32 cellular contexts compared by ENCODE assay signal in genomic region chrX:40237745-40238178, GRCh38.
DNase-seq lines count a peak whose midpoint lies in the region; ATAC-seq, FAIRE-seq and TF ChIP-seq lines count a peak whose summit lies in the region.
"Had no signal": no experiment of that assay in that cellular context is flagged by ENCODE, and none has a peak within 500 bp of the region (broad histone marks: within the 10 kb centered on the region; RNA-seq: fewer than 3 reads in every experiment).

No MANE protein-coding gene starts in this region.

- no peaks in the 10 kb centered on the region for H3K79me2 ChIP-seq in K562 (ENCODE audit: control insufficient read depth, insufficient read depth, low read length)

- no peak overlapping the region for H2AFZ ChIP-seq in K562 (ENCODE audit: low read depth, low read length)

- H3K9ac ChIP-seq in K562 (ENCODE audit: insufficient read depth in 1 of 2, low read depth in 2 of 2, low read length in 2 of 2) = peak overlapping the region in 1 of 2 experiments; percentile 72; a peak in 1 of 4 replicates

- H3K4me3 Mint-ChIP-seq in activated CD4-positive, alpha-beta T cell treated with anti-CD3 and anti-CD28 coated beads for 36 hours = no peak overlapping the region
- H3K4me3 Mint-ChIP-seq: activated B cell treated with CpG ODN at 0.5 μM for 24 hours; CD8-positive, alpha-beta T cell; stimulated activated naive CD8-positive, alpha-beta T cell treated with anti-CD3 and anti-CD28 coated beads, Interleukin-15, amount 100 ng/mL, for 72 hours; T-helper 2 cell treated with Interferon-gamma antibody and Interleukin-4, amounts not matched to agents 5 μg/mL and 100 μg/mL, for 36 hours had no signal

- H3K4me2 ChIP-seq in K562 (ENCODE audit: insufficient read depth, low read length) = no peak overlapping the region

- FAIRE-seq in K562 (lab: Jason Lieb, UNC) = no peak
- FAIRE-seq: endothelial cell of umbilical vein, HTR-8/SVneo, kidney had no signal

- H3K36me3 ChIP-seq in K562 (ENCODE audit: control insufficient read depth, insufficient read depth, low read length) (no peaks in the 10 kb centered on the region), testis (ENCODE audit: low read depth, missing control alignments) (no peaks in the 10 kb centered on the region)
- H3K36me3 ChIP-seq: cardiac muscle cell, lower lobe of right lung, neutrophil, tibial nerve had no signal

- H3K27ac Mint-ChIP-seq in activated CD4-positive, alpha-beta T cell treated with anti-CD3 and anti-CD28 coated beads for 36 hours = no peak overlapping the region
- H3K27ac Mint-ChIP-seq: activated B cell treated with CpG ODN at 0.5 μM for 24 hours; activated naive CD4-positive, alpha-beta T cell treated with anti-CD3 and anti-CD28 coated beads, Interleukin-2, amount 50 U/mL, for 72 hours; activated T-helper 2 cell treated with anti-CD3 and anti-CD28 coated beads, Interferon-gamma antibody, Interleukin-2, Interleukin-4, amounts not matched to agents 10 μg/mL and 5 μg/mL and 100 μg/mL, durations not matched to agents 14 hours and 24 hours and 36 hours; CD8-positive, alpha-beta T cell; progenitor cell of endocrine pancreas; stimulated activated naive CD8-positive, alpha-beta T cell treated with anti-CD3 and anti-CD28 coated beads, Interleukin-15, amount 100 ng/mL, for 72 hours; T-helper 2 cell treated with Interferon-gamma antibody and Interleukin-4, amounts not matched to agents 5 μg/mL and 100 μg/mL, for 36 hours had no signal

- WGBS in K562 (ENCODE audit: insufficient coverage, low coverage, missing lambda C conversion rate) = 55% methylated on average over 14 of the region's 14 CpGs
- WGBS in testis, 2 donors = 21 to 55% methylated on average over 13 to 14 of the region's 14 CpGs

- CTCF ChIA-PET in K562 (lab: Yijun Ruan, JAX; ENCODE audit: low intra/inter-chr PET ratio) = no interaction called here
- CTCF ChIA-PET in activated CD4-positive, alpha-beta T cell treated with anti-CD3 and anti-CD28 coated beads for 36 hours (lab: Charles Lee) = no interaction called here

- BruUV-seq in K562 (replicated peaks; lab: Mats Ljungman, UMichigan) = no TSS peak

- DNase-seq in NCI-H1417 (lab: John Stamatoyannopoulos, UW) (peak in 2 of 3 experiments; percentile 34 to 68), NCI-H1417 treated with DMSO at 0.1 percent for 48 hours (lab: John Stamatoyannopoulos, UW) (no peak), NCI-H345 treated with DMSO at 0.1 percent for 48 hours (lab: John Stamatoyannopoulos, UW; ENCODE audit: unreplicated experiment) (peak; percentile 38), K562 (ENCODE audit: extremely low read depth in 1 of 4, low spot score in 3 of 4) (no peak), testis (peak; percentile 15), cerebellar nuclear complex (lab: John Stamatoyannopoulos, UW) (no peak)
- DNase-seq in central memory CD4-positive, alpha-beta T cell = no peak
- no peak for DNase-seq in activated CD4-positive, alpha-beta T cell treated with anti-CD3 and anti-CD28 coated beads for 36 hours
- DNase-seq: 8988T; activated B cell treated with CpG ODN at 0.5 μM for 24 hours; activated CD4-positive, alpha-beta T cell treated with anti-CD3 and anti-CD28 coated beads, Interleukin-2, amount 50 U/mL, for 48 hours; activated CD8-positive, alpha-beta memory T cell treated with anti-CD3 and anti-CD28 coated beads, Interleukin-2, amount 50 U/mL, for 4 hours; anterior cingulate cortex; CD8-positive, alpha-beta T cell; dermis blood vessel endothelial cell; DMS 273 treated with DMSO at 0.1 percent for 48 hours; kidney; lower lobe of right lung; NCI-H524 treated with DMSO at 0.1 percent for 48 hours; stimulated activated CD4-positive, alpha-beta T cell treated with anti-CD3 and anti-CD28 coated beads, Interleukin-15, amount 100 ng/mL, for 24 hours; stimulated activated naive CD8-positive, alpha-beta T cell treated with anti-CD3 and anti-CD28 coated beads, Interleukin-15, amount 100 ng/mL, for 72 hours had no signal

- TF ChIP-seq POLR2A in K562 (conservative IDR thresholded peaks at IDR 0.05) (no peak), testis (IDR thresholded peaks at IDR 0.05) (no peak)

- no peaks in the 10 kb centered on the region for H3K4me1 Mint-ChIP-seq in activated CD4-positive, alpha-beta T cell treated with anti-CD3 and anti-CD28 coated beads for 36 hours

- H3K4me3 ChIP-seq in K562 (no peak overlapping the region), testis (no peak overlapping the region)
- H3K4me3 ChIP-seq: cardiac muscle cell, lower lobe of right lung, tibial nerve had no signal

- TF ChIP-seq RAD21 in K562 (CRISPR knock-in tag; conservative IDR thresholded peaks at IDR 0.05 in 1 of 2, IDR thresholded peaks at IDR 0.05 in 1 of 2) = no peak

- TF ChIP-seq CTCF in K562 (IDR thresholded peaks at IDR 0.05 in 2 of 3, conservative IDR thresholded peaks at IDR 0.05 in 1 of 3; ENCODE audit: insufficient read depth in 2 of 3, low read depth in 1 of 3, low read length in 3 of 3) = no peak
- TF ChIP-seq CTCF in testis (IDR thresholded peaks at IDR 0.05) = no peak

- H3K4me1 ChIP-seq in K562 (replicated peaks in 1 of 2; ENCODE audit: control insufficient read depth in 2 of 2, insufficient read depth in 2 of 2, low read length in 2 of 2) (peaks cover 7 to 19% of the 10 kb centered on the region in 2 experiments; a peak in 4 of 5 replicates), testis (no peaks in the 10 kb centered on the region)
- H3K4me1 ChIP-seq: lower lobe of right lung, tibial nerve had no signal

- H3K36me3 Mint-ChIP-seq in activated CD4-positive, alpha-beta T cell treated with anti-CD3 and anti-CD28 coated beads for 36 hours (ENCODE audit: low read depth) = no peaks in the 10 kb centered on the region
- H3K36me3 Mint-ChIP-seq: activated naive CD4-positive, alpha-beta T cell treated with anti-CD3 and anti-CD28 coated beads, Interleukin-2, amount 50 U/mL, for 72 hours; CD8-positive, alpha-beta T cell had no signal

- TF ChIP-seq EP300 in K562 (IDR thresholded peaks at IDR 0.05; ENCODE audit: low read length) = no peak

- POLR2A ChIA-PET in K562 (lab: Yijun Ruan, JAX) = interaction anchor here (0.6 to 0.9 kb wide), 2 partner anchors 70 to 147 kb away, joined by 3 read pairs; no protein-coding TSS in a partner anchor
- POLR2A ChIA-PET in activated CD4-positive, alpha-beta T cell treated with anti-CD3 and anti-CD28 coated beads for 36 hours (lab: Charles Lee) = no interaction called here

- no peaks in the 10 kb centered on the region for H3K9me1 ChIP-seq in K562 (ENCODE audit: control insufficient read depth, insufficient read depth, low read length)

- H3K27me3 ChIP-seq in K562 (ENCODE audit: control insufficient read depth in 2 of 2, insufficient read depth in 2 of 2, low read length in 2 of 2) = no peaks in the 10 kb centered on the region
- H3K27me3 ChIP-seq in testis = no peaks in the 10 kb centered on the region
- H3K27me3 ChIP-seq: cardiac muscle cell, neutrophil, tibial nerve had no signal

- in situ Hi-C loops in K562 (cut with MboI) = no loop called here

- intact Hi-C loops in K562 (cut with micrococcal nuclease) = no loop called here
- intact Hi-C loops in testis (cut with DNase I; ENCODE audit: low total_unique reads) = no loop called here
- intact Hi-C loops in activated CD4-positive, alpha-beta T cell treated with anti-CD3 and anti-CD28 coated beads for 36 hours (cut with DNase I, micrococcal nuclease) = no loop called here

- peaks cover 3% of the 10 kb centered on the region for H3K27me3 Mint-ChIP-seq in activated CD4-positive, alpha-beta T cell treated with anti-CD3 and anti-CD28 coated beads for 36 hours
- H3K27me3 Mint-ChIP-seq: activated B cell treated with CpG ODN at 0.5 μM for 24 hours; progenitor cell of endocrine pancreas; stimulated activated naive CD8-positive, alpha-beta T cell treated with anti-CD3 and anti-CD28 coated beads, Interleukin-15, amount 100 ng/mL, for 72 hours had no signal

- no peak for ATAC-seq in K562
- ATAC-seq in activated CD4-positive, alpha-beta T cell treated with anti-CD3 and anti-CD28 coated beads for 36 hours = no peak
- ATAC-seq: activated naive CD4-positive, alpha-beta T cell treated with anti-CD3 and anti-CD28 coated beads, Interleukin-2, amount 50 U/mL, for 72 hours; CD8-positive, alpha-beta T cell; lower lobe of right lung; sciatic nerve; SK-N-SH treated with all-trans-retinoic acid at 6 μM for 48 hours; stimulated activated naive CD8-positive, alpha-beta T cell treated with anti-CD3 and anti-CD28 coated beads, Interleukin-15, amount 100 ng/mL, for 72 hours had no signal

- H4K20me1 ChIP-seq in K562 (replicated peaks; ENCODE audit: control insufficient read depth, insufficient read depth, low read length) = no peaks in the 10 kb centered on the region

- no peaks in the 10 kb centered on the region for H3K9me3 ChIP-seq in K562 (replicated peaks; ENCODE audit: control insufficient read depth, insufficient read depth, low read depth, low read length)
- no peaks in the 10 kb centered on the region for H3K9me3 ChIP-seq in testis
- H3K9me3 ChIP-seq: lower lobe of right lung, neutrophil, tibial nerve had no signal

- H3K9me3 Mint-ChIP-seq in activated CD4-positive, alpha-beta T cell treated with anti-CD3 and anti-CD28 coated beads for 36 hours (ENCODE audit: low read depth) = no peaks in the 10 kb centered on the region
- H3K9me3 Mint-ChIP-seq: activated B cell treated with CpG ODN at 0.5 μM for 24 hours; activated naive CD4-positive, alpha-beta T cell treated with anti-CD3 and anti-CD28 coated beads, Interleukin-2, amount 50 U/mL, for 72 hours; activated T-helper 2 cell treated with anti-CD3 and anti-CD28 coated beads, Interferon-gamma antibody, Interleukin-2, Interleukin-4, amounts not matched to agents 10 μg/mL and 5 μg/mL and 100 μg/mL, durations not matched to agents 14 hours and 24 hours and 36 hours; CD8-positive, alpha-beta T cell; stimulated activated naive CD8-positive, alpha-beta T cell treated with anti-CD3 and anti-CD28 coated beads, Interleukin-15, amount 100 ng/mL, for 72 hours; T-helper 2 cell treated with Interferon-gamma antibody and Interleukin-4, amounts not matched to agents 5 μg/mL and 100 μg/mL, for 36 hours had no signal

- H3K27ac ChIP-seq in K562 (ENCODE audit: extremely low read depth, low read depth, low read length) = no peak overlapping the region
- no peak overlapping the region for H3K27ac ChIP-seq in testis
- H3K27ac ChIP-seq: cardiac muscle cell, lower lobe of right lung, neutrophil, tibial nerve had no signal

TF ChIP-seq in K562, 482 proteins besides CTCF, POLR2A, EP300 and RAD21:
- TF ChIP-seq SIRT6 (IDR thresholded peaks at IDR 0.05; ENCODE audit: low read depth, low read length) = no peak
- TF ChIP-seq POLR2B (IDR thresholded peaks at IDR 0.05; ENCODE audit: low read depth, partially characterized antibody) = no peak
- TF ChIP-seq SPI1 (IDR thresholded peaks at IDR 0.05; ENCODE audit: borderline replicate concordance, low read depth, low read length) = peak; percentile 72

Comparison
In these comparisons a context has a peak if more than half of its experiments do, and no peak if none do; other contexts are left out.
1. DNase-seq: peak in NCI-H1417 (2 of 3), NCI-H345 treated with DMSO at 0.1 percent for 48 hours (single experiment) and testis (single experiment); none in NCI-H1417 treated with DMSO at 0.1 percent for 48 hours (single experiment), K562 (0 of 4), cerebellar nuclear complex (0 of 2), central memory CD4-positive, alpha-beta T cell (single experiment) and activated CD4-positive, alpha-beta T cell treated with anti-CD3 and anti-CD28 coated beads for 36 hours (single experiment).